Comparison of ENCODE assay signal across 2 cellular contexts in genomic region chr12:116138781-116139180, GRCh38.
TF ChIP-seq lines count a peak whose summit lies in the region.

No MANE protein-coding gene starts in this region.

TF ChIP-seq in GM23338, 12 proteins besides CTCF, POLR2A, EP300 and RAD21 (continued from another document):
- TF ChIP-seq, protein P1, sequence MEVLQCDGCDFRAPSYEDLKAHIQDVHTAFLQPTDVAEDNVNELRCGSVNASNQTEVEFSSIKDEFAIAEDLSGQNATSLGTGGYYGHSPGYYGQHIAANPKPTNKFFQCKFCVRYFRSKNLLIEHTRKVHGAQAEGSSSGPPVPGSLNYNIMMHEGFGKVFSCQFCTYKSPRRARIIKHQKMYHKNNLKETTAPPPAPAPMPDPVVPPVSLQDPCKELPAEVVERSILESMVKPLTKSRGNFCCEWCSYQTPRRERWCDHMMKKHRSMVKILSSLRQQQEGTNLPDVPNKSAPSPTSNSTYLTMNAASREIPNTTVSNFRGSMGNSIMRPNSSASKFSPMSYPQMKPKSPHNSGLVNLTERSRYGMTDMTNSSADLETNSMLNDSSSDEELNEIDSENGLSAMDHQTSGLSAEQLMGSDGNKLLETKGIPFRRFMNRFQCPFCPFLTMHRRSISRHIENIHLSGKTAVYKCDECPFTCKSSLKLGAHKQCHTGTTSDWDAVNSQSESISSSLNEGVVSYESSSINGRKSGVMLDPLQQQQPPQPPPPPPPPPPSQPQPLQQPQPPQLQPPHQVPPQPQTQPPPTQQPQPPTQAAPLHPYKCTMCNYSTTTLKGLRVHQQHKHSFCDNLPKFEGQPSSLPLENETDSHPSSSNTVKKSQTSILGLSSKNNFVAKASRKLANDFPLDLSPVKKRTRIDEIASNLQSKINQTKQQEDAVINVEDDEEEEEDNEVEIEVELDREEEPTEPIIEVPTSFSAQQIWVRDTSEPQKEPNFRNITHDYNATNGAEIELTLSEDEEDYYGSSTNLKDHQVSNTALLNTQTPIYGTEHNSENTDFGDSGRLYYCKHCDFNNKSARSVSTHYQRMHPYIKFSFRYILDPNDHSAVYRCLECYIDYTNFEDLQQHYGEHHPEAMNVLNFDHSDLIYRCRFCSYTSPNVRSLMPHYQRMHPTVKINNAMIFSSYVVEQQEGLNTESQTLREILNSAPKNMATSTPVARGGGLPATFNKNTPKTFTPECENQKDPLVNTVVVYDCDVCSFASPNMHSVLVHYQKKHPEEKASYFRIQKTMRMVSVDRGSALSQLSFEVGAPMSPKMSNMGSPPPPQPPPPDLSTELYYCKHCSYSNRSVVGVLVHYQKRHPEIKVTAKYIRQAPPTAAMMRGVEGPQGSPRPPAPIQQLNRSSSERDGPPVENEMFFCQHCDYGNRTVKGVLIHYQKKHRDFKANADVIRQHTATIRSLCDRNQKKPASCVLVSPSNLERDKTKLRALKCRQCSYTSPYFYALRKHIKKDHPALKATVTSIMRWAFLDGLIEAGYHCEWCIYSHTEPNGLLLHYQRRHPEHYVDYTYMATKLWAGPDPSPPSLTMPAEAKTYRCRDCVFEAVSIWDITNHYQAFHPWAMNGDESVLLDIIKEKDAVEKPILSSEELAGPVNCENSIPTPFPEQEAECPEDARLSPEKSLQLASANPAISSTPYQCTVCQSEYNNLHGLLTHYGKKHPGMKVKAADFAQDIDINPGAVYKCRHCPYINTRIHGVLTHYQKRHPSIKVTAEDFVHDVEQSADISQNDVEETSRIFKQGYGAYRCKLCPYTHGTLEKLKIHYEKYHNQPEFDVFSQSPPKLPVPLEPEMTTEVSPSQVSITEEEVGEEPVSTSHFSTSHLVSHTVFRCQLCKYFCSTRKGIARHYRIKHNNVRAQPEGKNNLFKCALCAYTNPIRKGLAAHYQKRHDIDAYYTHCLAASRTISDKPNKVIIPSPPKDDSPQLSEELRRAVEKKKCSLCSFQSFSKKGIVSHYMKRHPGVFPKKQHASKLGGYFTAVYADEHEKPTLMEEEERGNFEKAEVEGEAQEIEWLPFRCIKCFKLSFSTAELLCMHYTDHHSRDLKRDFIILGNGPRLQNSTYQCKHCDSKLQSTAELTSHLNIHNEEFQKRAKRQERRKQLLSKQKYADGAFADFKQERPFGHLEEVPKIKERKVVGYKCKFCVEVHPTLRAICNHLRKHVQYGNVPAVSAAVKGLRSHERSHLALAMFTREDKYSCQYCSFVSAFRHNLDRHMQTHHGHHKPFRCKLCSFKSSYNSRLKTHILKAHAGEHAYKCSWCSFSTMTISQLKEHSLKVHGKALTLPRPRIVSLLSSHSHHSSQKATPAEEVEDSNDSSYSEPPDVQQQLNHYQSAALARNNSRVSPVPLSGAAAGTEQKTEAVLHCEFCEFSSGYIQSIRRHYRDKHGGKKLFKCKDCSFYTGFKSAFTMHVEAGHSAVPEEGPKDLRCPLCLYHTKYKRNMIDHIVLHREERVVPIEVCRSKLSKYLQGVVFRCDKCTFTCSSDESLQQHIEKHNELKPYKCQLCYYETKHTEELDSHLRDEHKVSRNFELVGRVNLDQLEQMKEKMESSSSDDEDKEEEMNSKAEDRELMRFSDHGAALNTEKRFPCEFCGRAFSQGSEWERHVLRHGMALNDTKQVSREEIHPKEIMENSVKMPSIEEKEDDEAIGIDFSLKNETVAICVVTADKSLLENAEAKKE (CRISPR knock-in tag; IDR thresholded peaks at IDR 0.05): no peak
- TF ChIP-seq STAT1 (IDR thresholded peaks at IDR 0.05; ENCODE audit: unreplicated experiment): no peak
- TF ChIP-seq CREB1 (CRISPR knock-in tag; IDR thresholded peaks at IDR 0.05; ENCODE audit: low read depth): no peak
- TF ChIP-seq ZNF114 (CRISPR knock-in tag; IDR thresholded peaks at IDR 0.05): no peak
- TF ChIP-seq, protein P2, sequence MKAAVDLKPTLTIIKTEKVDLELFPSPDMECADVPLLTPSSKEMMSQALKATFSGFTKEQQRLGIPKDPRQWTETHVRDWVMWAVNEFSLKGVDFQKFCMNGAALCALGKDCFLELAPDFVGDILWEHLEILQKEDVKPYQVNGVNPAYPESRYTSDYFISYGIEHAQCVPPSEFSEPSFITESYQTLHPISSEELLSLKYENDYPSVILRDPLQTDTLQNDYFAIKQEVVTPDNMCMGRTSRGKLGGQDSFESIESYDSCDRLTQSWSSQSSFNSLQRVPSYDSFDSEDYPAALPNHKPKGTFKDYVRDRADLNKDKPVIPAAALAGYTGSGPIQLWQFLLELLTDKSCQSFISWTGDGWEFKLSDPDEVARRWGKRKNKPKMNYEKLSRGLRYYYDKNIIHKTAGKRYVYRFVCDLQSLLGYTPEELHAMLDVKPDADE (IDR thresholded peaks at IDR 0.05): no peak
- TF ChIP-seq, protein P3, sequence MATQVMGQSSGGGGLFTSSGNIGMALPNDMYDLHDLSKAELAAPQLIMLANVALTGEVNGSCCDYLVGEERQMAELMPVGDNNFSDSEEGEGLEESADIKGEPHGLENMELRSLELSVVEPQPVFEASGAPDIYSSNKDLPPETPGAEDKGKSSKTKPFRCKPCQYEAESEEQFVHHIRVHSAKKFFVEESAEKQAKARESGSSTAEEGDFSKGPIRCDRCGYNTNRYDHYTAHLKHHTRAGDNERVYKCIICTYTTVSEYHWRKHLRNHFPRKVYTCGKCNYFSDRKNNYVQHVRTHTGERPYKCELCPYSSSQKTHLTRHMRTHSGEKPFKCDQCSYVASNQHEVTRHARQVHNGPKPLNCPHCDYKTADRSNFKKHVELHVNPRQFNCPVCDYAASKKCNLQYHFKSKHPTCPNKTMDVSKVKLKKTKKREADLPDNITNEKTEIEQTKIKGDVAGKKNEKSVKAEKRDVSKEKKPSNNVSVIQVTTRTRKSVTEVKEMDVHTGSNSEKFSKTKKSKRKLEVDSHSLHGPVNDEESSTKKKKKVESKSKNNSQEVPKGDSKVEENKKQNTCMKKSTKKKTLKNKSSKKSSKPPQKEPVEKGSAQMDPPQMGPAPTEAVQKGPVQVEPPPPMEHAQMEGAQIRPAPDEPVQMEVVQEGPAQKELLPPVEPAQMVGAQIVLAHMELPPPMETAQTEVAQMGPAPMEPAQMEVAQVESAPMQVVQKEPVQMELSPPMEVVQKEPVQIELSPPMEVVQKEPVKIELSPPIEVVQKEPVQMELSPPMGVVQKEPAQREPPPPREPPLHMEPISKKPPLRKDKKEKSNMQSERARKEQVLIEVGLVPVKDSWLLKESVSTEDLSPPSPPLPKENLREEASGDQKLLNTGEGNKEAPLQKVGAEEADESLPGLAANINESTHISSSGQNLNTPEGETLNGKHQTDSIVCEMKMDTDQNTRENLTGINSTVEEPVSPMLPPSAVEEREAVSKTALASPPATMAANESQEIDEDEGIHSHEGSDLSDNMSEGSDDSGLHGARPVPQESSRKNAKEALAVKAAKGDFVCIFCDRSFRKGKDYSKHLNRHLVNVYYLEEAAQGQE (IDR thresholded peaks at IDR 0.05; ENCODE audit: unreplicated experiment): no peak
- TF ChIP-seq POLR2AphosphoS5 (IDR thresholded peaks at IDR 0.05; ENCODE audit: low read depth): no peak
- TF ChIP-seq NANOG (IDR thresholded peaks at IDR 0.05; ENCODE audit: borderline replicate concordance): no peak

TF ChIP-seq in WTC11, 78 proteins besides CTCF, POLR2A, EP300 and RAD21 (continued from another document):
- TF ChIP-seq TCF7 (CRISPR knock-in tag; IDR thresholded peaks at IDR 0.05; ENCODE audit: low read depth) (no peak), ERG (CRISPR knock-in tag; IDR thresholded peaks at IDR 0.05) (no peak), ZNF121 (CRISPR knock-in tag; IDR thresholded peaks at IDR 0.05) (no peak), NFYB (CRISPR knock-in tag; conservative IDR thresholded peaks at IDR 0.05; ENCODE audit: low read depth) (no peak), E2F5 (CRISPR knock-in tag; IDR thresholded peaks at IDR 0.05) (no peak), ZNF232 (CRISPR knock-in tag; IDR thresholded peaks at IDR 0.05) (no peak)
- TF ChIP-seq, protein P4, sequence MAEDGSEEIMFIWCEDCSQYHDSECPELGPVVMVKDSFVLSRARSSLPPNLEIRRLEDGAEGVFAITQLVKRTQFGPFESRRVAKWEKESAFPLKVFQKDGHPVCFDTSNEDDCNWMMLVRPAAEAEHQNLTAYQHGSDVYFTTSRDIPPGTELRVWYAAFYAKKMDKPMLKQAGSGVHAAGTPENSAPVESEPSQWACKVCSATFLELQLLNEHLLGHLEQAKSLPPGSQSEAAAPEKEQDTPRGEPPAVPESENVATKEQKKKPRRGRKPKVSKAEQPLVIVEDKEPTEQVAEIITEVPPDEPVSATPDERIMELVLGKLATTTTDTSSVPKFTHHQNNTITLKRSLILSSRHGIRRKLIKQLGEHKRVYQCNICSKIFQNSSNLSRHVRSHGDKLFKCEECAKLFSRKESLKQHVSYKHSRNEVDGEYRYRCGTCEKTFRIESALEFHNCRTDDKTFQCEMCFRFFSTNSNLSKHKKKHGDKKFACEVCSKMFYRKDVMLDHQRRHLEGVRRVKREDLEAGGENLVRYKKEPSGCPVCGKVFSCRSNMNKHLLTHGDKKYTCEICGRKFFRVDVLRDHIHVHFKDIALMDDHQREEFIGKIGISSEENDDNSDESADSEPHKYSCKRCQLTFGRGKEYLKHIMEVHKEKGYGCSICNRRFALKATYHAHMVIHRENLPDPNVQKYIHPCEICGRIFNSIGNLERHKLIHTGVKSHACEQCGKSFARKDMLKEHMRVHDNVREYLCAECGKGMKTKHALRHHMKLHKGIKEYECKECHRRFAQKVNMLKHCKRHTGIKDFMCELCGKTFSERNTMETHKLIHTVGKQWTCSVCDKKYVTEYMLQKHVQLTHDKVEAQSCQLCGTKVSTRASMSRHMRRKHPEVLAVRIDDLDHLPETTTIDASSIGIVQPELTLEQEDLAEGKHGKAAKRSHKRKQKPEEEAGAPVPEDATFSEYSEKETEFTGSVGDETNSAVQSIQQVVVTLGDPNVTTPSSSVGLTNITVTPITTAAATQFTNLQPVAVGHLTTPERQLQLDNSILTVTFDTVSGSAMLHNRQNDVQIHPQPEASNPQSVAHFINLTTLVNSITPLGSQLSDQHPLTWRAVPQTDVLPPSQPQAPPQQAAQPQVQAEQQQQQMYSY (CRISPR knock-in tag; IDR thresholded peaks at IDR 0.05): no peak
- TF ChIP-seq, protein P5, sequence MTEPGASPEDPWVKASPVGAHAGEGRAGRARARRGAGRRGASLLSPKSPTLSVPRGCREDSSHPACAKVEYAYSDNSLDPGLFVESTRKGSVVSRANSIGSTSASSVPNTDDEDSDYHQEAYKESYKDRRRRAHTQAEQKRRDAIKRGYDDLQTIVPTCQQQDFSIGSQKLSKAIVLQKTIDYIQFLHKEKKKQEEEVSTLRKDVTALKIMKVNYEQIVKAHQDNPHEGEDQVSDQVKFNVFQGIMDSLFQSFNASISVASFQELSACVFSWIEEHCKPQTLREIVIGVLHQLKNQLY (CRISPR knock-in tag; IDR thresholded peaks at IDR 0.05): no peak
- TF ChIP-seq, protein P6, sequence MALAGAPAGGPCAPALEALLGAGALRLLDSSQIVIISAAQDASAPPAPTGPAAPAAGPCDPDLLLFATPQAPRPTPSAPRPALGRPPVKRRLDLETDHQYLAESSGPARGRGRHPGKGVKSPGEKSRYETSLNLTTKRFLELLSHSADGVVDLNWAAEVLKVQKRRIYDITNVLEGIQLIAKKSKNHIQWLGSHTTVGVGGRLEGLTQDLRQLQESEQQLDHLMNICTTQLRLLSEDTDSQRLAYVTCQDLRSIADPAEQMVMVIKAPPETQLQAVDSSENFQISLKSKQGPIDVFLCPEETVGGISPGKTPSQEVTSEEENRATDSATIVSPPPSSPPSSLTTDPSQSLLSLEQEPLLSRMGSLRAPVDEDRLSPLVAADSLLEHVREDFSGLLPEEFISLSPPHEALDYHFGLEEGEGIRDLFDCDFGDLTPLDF (CRISPR knock-in tag; IDR thresholded peaks at IDR 0.05): no peak
